In the genomic region with DNA sequence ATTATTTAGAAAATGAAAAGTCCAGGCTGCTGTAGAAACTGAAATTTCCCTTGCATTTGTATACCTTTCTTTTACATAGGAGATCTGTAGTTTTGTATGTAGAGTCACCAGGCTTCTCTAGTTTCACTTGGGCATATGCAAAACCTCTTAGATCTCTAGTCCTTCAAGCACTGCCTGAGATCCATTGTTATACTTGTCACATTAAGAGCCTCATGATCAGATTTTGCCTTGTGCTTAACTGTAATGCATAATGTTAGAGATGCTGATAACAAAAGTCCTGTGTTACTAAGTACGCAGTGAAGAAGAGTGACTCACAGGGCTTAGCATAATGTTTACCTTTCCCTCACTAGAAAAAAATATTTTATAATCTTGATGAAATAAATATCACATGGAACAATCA, we compare ENCODE assay signal across 23 cellular contexts.
A peak's percentile ranks its signal among the peaks of the same experiment; 100 is the strongest.
DNase-seq lines count a peak whose midpoint lies in the region; FAIRE-seq and TF ChIP-seq lines count a peak whose summit lies in the region.
"Had no signal": no experiment of that assay in that cellular context is flagged by ENCODE, and none has a peak within 500 bp of the region (broad histone marks: within the 10 kb centered on the region; RNA-seq: fewer than 3 reads in every experiment).

No MANE protein-coding gene starts in this region.

- H3K27ac Mint-ChIP-seq in endothelial cell (ENCODE audit: unreplicated experiment) = no peak overlapping the region
- H3K27ac Mint-ChIP-seq: activated CD8-positive, alpha-beta memory T cell treated with anti-CD3 and anti-CD28 coated beads, Interleukin-2, amount 10 ng/mL, durations not matched to agents 7 days and 5 days; activated T-helper 17 cell treated with anti-CD3 and anti-CD28 coated beads, Interleukin-2, amount 50 U/mL, for 72 hours; natural killer cell had no signal

- no peaks in the 10 kb centered on the region for H3K9me3 Mint-ChIP-seq in endothelial cell (ENCODE audit: unreplicated experiment)

- in situ Hi-C loops in SK-MEL-5 (cut with HindIII; ENCODE audit: low pct_unique_long_range_greater_than_20kb, low sequenced_read_pairs) = no loop called here
- in situ Hi-C loops in GM13976 (cut with MboI; ENCODE audit: low sequenced_read_pairs, unreplicated experiment) = no loop called here

- H3K36me3 Mint-ChIP-seq in endothelial cell (ENCODE audit: low read depth, unreplicated experiment) = no peaks in the 10 kb centered on the region
- H3K36me3 Mint-ChIP-seq: activated CD8-positive, alpha-beta memory T cell treated with anti-CD3 and anti-CD28 coated beads, Interleukin-2, amount 10 ng/mL, durations not matched to agents 7 days and 5 days; natural killer cell had no signal

- no peak for TF ChIP-seq POLR2A in H54 (IDR thresholded peaks at IDR 0.05; ENCODE audit: low read depth, low read length)

- DNase-seq in A172 (ENCODE audit: low spot score) (peak; percentile 45), H54 (ENCODE audit: insufficient read length, low spot score) (no peak), NCI-H226 (peak; percentile 41), SK-MEL-5 (ENCODE audit: low read depth, low spot score) (peak; percentile 68), GM13976 (ENCODE audit: low spot score) (no peak), endothelial cell (ENCODE audit: low spot score) (no peak), T-helper 1 cell (no peak)
- no peak for DNase-seq in activated naive CD4-positive, alpha-beta T cell (lab: John Stamatoyannopoulos, UW)
- DNase-seq: activated CD4-positive, alpha-beta T cell treated with anti-CD3 and anti-CD28 coated beads for 48 hours; activated CD8-positive, alpha-beta memory T cell treated with anti-CD3 and anti-CD28 coated beads, Interleukin-2, amount 10 ng/mL, durations not matched to agents 7 days and 5 days; DMS 273 treated with DMSO at 0.1 percent for 48 hours; dorsolateral prefrontal cortex; erythroblast; foreskin melanocyte; natural killer cell; NCI-H1048; ovary; sigmoid colon; stimulated activated naive CD4-positive, alpha-beta T cell; thyroid gland had no signal

- H3K27me3 Mint-ChIP-seq in endothelial cell (ENCODE audit: unreplicated experiment) = no peaks in the 10 kb centered on the region
- H3K27me3 Mint-ChIP-seq: activated CD8-positive, alpha-beta memory T cell treated with anti-CD3 and anti-CD28 coated beads, Interleukin-2, amount 10 ng/mL, durations not matched to agents 7 days and 5 days; activated T-helper 17 cell treated with anti-CD3 and anti-CD28 coated beads, Interleukin-2, amount 50 U/mL, for 72 hours had no signal

- no peak overlapping the region for H3K4me3 Mint-ChIP-seq in endothelial cell (ENCODE audit: unreplicated experiment)
- H3K4me3 Mint-ChIP-seq: activated CD8-positive, alpha-beta memory T cell treated with anti-CD3 and anti-CD28 coated beads, Interleukin-2, amount 10 ng/mL, durations not matched to agents 7 days and 5 days; activated T-helper 17 cell treated with anti-CD3 and anti-CD28 coated beads, Interleukin-2, amount 50 U/mL, for 72 hours; natural killer cell had no signal

- no peaks in the 10 kb centered on the region for H3K4me1 Mint-ChIP-seq in endothelial cell (ENCODE audit: unreplicated experiment)
- H3K4me1 Mint-ChIP-seq: activated CD8-positive, alpha-beta memory T cell treated with anti-CD3 and anti-CD28 coated beads, Interleukin-2, amount 10 ng/mL, durations not matched to agents 7 days and 5 days; activated T-helper 17 cell treated with anti-CD3 and anti-CD28 coated beads, Interleukin-2, amount 50 U/mL, for 72 hours; natural killer cell had no signal

- TF ChIP-seq CTCF in GM13976 (IDR thresholded peaks at IDR 0.05; ENCODE audit: borderline replicate concordance, control extremely low read depth, extremely low read depth, insufficient read depth, missing control alignments) (no peak), endothelial cell (IDR thresholded peaks at IDR 0.05; ENCODE audit: unreplicated experiment) (no peak)

- FAIRE-seq in H54 (lab: Jason Lieb, UNC) = peak; percentile 95
- FAIRE-seq: K562, TTC549 had no signal

Comparison
In these comparisons a context has a peak if more than half of its experiments do, and no peak if none do; other contexts are left out.
1. DNase-seq: peak in A172 (single experiment), NCI-H226 (single experiment) and SK-MEL-5 (single experiment); none in H54 (single experiment), GM13976 (single experiment), endothelial cell (single experiment), T-helper 1 cell (0 of 5) and activated naive CD4-positive, alpha-beta T cell (0 of 4).